ENCODE assay signal across 7 cellular contexts in the genomic region with DNA sequence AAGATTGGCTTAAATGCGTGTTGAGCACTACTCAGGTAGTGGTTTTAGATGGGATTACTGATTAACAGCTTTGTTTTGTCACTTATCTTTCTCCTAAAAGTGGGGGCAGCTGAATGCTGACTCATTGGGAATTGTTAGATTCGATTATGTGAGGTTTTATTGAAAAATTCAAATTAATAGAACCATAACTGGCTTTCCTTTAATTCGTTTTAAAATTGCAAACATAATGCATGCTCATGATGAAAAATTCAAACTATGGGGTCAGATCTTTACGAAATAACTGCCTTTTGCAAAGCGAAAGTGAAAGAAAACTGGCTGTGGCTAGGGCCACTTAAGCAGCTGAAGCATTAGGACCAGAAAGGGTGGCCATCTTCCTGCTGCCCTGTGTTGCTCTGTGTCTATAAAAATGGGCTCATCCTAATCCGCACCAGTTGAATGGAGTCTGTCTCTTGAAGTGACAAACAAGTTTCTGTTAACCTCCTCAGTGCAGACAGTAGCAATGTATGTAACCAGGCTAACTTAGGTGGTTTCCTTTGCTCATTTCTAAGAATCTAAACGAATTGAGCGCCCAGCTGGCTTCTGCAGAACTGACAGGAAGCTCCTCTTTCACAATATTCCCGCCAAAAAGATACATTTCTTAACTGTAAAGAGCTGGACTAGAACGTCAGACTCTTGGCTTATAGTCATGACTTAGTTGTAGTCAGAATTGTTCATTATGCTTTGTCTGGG. TPM values are rescaled to one million over a fixed set of nuclear protein-coding genes. Genes with fewer than 3 reads are reported as not detected.
A peak's percentile ranks its signal among the peaks of the same experiment; 100 is the strongest.
DNase-seq lines count a peak whose midpoint lies in the region; ATAC-seq and TF ChIP-seq lines count a peak whose summit lies in the region.

No MANE protein-coding gene starts in this region.

- H3K27me3 ChIP-seq in SJCRH30 (no peaks in the 10 kb centered on the region), breast epithelium (no peaks in the 10 kb centered on the region), mononuclear cell (ENCODE audit: insufficient read depth, low read length) (no peaks in the 10 kb centered on the region)

- no peak for TF ChIP-seq POLR2A in breast epithelium (IDR thresholded peaks at IDR 0.05)

- H3K36me3 ChIP-seq in SJCRH30 (peaks cover 37% of the 10 kb centered on the region), breast epithelium (no peaks in the 10 kb centered on the region)

- H3K9me3 ChIP-seq in SJCRH30 (replicated peaks) (no peaks in the 10 kb centered on the region), breast epithelium (no peaks in the 10 kb centered on the region), mononuclear cell (ENCODE audit: low read depth, low read length) (no peaks in the 10 kb centered on the region)

- H3K27ac ChIP-seq in SJCRH30 (peak overlapping the region; percentile 20; the same call in 1 of the 2 replicates), breast epithelium (peak overlapping the region; percentile 44 to 50)

- H3K4me3 ChIP-seq in SJCRH30 (no peak overlapping the region), breast epithelium (peak overlapping the region in 2 of 3 donors; percentile 36 to 59), mononuclear cell (ENCODE audit: low read length) (peak overlapping the region; percentile 10)

- no peak for DNase-seq in SJCRH30
- no peak for DNase-seq in breast epithelium (ENCODE audit: low spot score in 2 of 2)
- no peak for DNase-seq in NCI-H226
- no peak for DNase-seq in NCI-H146 (lab: John Stamatoyannopoulos, UW)

- no peak for TF ChIP-seq CTCF in breast epithelium (IDR thresholded peaks at IDR 0.05)

- peak; percentile 64 for ATAC-seq in GM18511 (IDR thresholded peaks at IDR 0.05; ENCODE audit: unreplicated experiment)
- peak; percentile 62 for ATAC-seq in HG02981 (IDR thresholded peaks at IDR 0.05; ENCODE audit: unreplicated experiment)

- H3K4me1 ChIP-seq in SJCRH30 = no peaks in the 10 kb centered on the region
- H3K4me1 ChIP-seq in breast epithelium = no peaks in the 10 kb centered on the region
- peaks cover 76% of the 10 kb centered on the region for H3K4me1 ChIP-seq in mononuclear cell (ENCODE audit: insufficient read depth, low read length)

- intact Hi-C loops in breast epithelium (cut with DNase I; ENCODE audit: low total_unique reads) = no loop called here

RNA-seq across cellular contexts. Expression of gene DENND10, which starts 27.8 kb away (rescaled TPM):
- 40.5 and 42.1 TPM in 2 replicates for total RNA-seq in SJCRH30 (2014; rRNA removed; shearing (Covaris generic))
- 10 to 100 TPM; 33.8 to 55.0 (median 37.3) TPM for total RNA-seq in breast epithelium
- 40.8 TPM for total RNA-seq in mononuclear cell

RNA-seq across cellular contexts. Expression of gene SFXN4, which starts 33.8 kb away (rescaled TPM):
- 31.4 and 32.1 TPM in 2 replicates for total RNA-seq in SJCRH30 (2014; rRNA removed; shearing (Covaris generic))
- total RNA-seq in breast epithelium = 10 to 100 TPM; 14.6 to 25.2 (median 18.6) TPM
- total RNA-seq in mononuclear cell = 7.5 TPM

RNA-seq across cellular contexts. Expression of gene PRDX3, which starts 46.9 kb away (rescaled TPM):
- total RNA-seq in SJCRH30 (2014; rRNA removed; shearing (Covaris generic)) = 235 and 239 TPM in 2 replicates
- total RNA-seq in breast epithelium (100 to 1,000 TPM; 154 to 165 (median 164) TPM), mononuclear cell (28.8 TPM)

RNA-seq across cellular contexts. Expression of gene EIF3A, which starts 51.1 kb away (rescaled TPM):
- 170 and 192 TPM in 2 replicates for total RNA-seq in SJCRH30 (2014; rRNA removed; shearing (Covaris generic))
- total RNA-seq in breast epithelium (100 to 1,000 TPM; 117 to 166 (median 124) TPM), mononuclear cell (131 TPM)
